Comparison of ENCODE assay signal across 2 cellular contexts in the genomic region with DNA sequence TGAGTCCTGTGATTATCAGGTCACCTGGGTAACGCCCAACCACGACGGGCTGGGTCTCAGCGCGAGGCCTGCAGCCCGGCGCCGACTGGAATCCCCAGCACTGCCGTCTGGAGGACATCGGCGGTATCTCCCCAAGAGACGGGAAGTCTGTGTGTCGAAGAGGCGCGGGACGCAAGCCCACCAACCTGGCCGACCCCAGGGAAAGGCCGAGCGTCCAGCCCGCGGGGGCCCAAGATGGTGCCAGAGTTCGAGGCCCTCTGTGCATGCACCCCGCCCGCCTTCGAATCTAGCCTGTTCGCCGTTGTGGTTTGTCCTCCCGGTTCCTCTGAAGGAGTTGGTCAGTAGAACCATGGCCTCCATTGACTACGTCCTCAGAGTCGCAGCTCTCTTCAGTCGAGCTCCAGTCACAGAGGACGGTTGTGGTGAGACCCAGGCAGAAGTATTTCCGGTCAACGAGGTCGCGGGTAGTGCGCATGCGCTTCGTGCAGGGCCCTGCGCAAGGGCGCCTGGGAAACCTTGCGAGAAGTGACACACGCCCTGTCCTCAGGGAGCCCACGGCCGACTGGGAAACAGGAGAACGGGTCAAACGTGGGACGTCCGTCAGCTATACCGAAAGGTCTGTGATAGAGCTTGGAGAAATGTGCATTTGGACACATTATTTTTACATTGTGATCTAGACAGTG.
TF ChIP-seq lines count a peak whose summit lies in the region.

No MANE protein-coding gene starts in this region.

TF ChIP-seq in HepG2, 621 proteins besides CTCF, POLR2A, EP300 and RAD21:
- TF ChIP-seq MEIS2 (CRISPR knock-in tag; IDR thresholded peaks at IDR 0.05) (no peak), ZNF75D (CRISPR knock-in tag; IDR thresholded peaks at IDR 0.05; ENCODE audit: borderline replicate concordance) (no peak), ZMAT3 (CRISPR knock-in tag; conservative IDR thresholded peaks at IDR 0.05) (no peak), HNRNPLL (IDR thresholded peaks at IDR 0.05; ENCODE audit: low read depth, low read length, poor library complexity, severe bottlenecking) (peak; percentile 22)
- TF ChIP-seq, protein P1, sequence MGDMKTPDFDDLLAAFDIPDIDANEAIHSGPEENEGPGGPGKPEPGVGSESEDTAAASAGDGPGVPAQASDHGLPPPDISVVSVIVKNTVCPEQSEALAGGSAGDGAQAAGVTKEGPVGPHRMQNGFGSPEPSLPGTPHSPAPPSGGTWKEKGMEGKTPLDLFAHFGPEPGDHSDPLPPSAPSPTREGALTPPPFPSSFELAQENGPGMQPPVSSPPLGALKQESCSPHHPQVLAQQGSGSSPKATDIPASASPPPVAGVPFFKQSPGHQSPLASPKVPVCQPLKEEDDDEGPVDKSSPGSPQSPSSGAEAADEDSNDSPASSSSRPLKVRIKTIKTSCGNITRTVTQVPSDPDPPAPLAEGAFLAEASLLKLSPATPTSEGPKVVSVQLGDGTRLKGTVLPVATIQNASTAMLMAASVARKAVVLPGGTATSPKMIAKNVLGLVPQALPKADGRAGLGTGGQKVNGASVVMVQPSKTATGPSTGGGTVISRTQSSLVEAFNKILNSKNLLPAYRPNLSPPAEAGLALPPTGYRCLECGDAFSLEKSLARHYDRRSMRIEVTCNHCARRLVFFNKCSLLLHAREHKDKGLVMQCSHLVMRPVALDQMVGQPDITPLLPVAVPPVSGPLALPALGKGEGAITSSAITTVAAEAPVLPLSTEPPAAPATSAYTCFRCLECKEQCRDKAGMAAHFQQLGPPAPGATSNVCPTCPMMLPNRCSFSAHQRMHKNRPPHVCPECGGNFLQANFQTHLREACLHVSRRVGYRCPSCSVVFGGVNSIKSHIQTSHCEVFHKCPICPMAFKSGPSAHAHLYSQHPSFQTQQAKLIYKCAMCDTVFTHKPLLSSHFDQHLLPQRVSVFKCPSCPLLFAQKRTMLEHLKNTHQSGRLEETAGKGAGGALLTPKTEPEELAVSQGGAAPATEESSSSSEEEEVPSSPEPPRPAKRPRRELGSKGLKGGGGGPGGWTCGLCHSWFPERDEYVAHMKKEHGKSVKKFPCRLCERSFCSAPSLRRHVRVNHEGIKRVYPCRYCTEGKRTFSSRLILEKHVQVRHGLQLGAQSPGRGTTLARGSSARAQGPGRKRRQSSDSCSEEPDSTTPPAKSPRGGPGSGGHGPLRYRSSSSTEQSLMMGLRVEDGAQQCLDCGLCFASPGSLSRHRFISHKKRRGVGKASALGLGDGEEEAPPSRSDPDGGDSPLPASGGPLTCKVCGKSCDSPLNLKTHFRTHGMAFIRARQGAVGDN (CRISPR knock-in tag; IDR thresholded peaks at IDR 0.05) = 0 out of 2 replicates have a peak, but pooled peaks have one; percentile 11

TF ChIP-seq in K562, 482 proteins besides CTCF, POLR2A, EP300 and RAD21:
- TF ChIP-seq MIER1 (IDR thresholded peaks at IDR 0.05; ENCODE audit: low read depth) = no peak
- TF ChIP-seq NRF1 (conservative IDR thresholded peaks at IDR 0.05 in 1 of 2, IDR thresholded peaks at IDR 0.05 in 1 of 2) = peak; percentile 44 to 50; a peak in 1 of 4 replicates
